9 cellular contexts compared by ENCODE assay signal in genomic region chr19:9913237-9914000, GRCh38. TPM values are rescaled to one million over a fixed set of nuclear protein-coding genes. Genes with fewer than 3 reads are reported as not detected.
A peak's percentile ranks its signal among the peaks of the same experiment; 100 is the strongest.
DNase-seq lines count a peak whose midpoint lies in the region; ATAC-seq, FAIRE-seq and TF ChIP-seq lines count a peak whose summit lies in the region.
"Had no signal": no experiment of that assay in that cellular context is flagged by ENCODE, and none has a peak within 500 bp of the region (broad histone marks: within the 10 kb centered on the region; RNA-seq: fewer than 3 reads in every experiment).

No MANE protein-coding gene starts in this region.

- no peak overlapping the region for H2AFZ ChIP-seq in HepG2 (ENCODE audit: low read length)

- DNase-seq in Right ventricle myocardium superior = no peak
- no peak for DNase-seq in Right ventricle myocardium inferior (ENCODE audit: missing footprints)
- no peak for DNase-seq in ascending aorta (ENCODE audit: low spot score in 2 of 2)
- no peak for DNase-seq in HepG2 (ENCODE audit: low spot score)
- no peak for DNase-seq in stimulated activated CD4-positive, alpha-beta T cell treated with anti-CD3 and anti-CD28 coated beads, Interleukin-2, amount 100 ng/mL, for 48 hours
- DNase-seq: Karpas-422 had no signal

- H3K36me3 ChIP-seq in ascending aorta (no peaks in the 10 kb centered on the region), HepG2 (replicated peaks in 1 of 2; ENCODE audit: control insufficient read depth in 1 of 2, insufficient read depth in 2 of 2, low read length in 2 of 2) (no peaks in the 10 kb centered on the region), urinary bladder (ENCODE audit: insufficient read depth) (no peaks in the 10 kb centered on the region)

- ATAC-seq in Right ventricle myocardium superior (ENCODE audit: poor library complexity) (peak; percentile 26), Right ventricle myocardium inferior (no peak), HepG2 (no peak), GM21737 (IDR thresholded peaks at IDR 0.05; ENCODE audit: unreplicated experiment) (no peak), GM21786 (IDR thresholded peaks at IDR 0.05; ENCODE audit: unreplicated experiment) (no peak)

- no peak for TF ChIP-seq RAD21 in HepG2 (CRISPR knock-in tag; IDR thresholded peaks at IDR 0.05)

- H3K27me3 ChIP-seq in ascending aorta (no peaks in the 10 kb centered on the region), HepG2 (ENCODE audit: control insufficient read depth in 1 of 2, insufficient read depth in 2 of 2, low read length in 2 of 2) (peaks cover 0 to 16% of the 10 kb centered on the region in 2 experiments; a peak in 3 of 5 replicates)

- no TSS peak for BruUV-seq in HepG2 (replicated peaks; lab: Mats Ljungman, UMichigan)

- H3K27ac ChIP-seq in ascending aorta (no peak overlapping the region), HepG2 (ENCODE audit: extremely low read length, insufficient read depth, low read length) (no peak overlapping the region), urinary bladder (ENCODE audit: low read depth) (no peak overlapping the region)

- no peak overlapping the region for H3K9ac ChIP-seq in HepG2 (ENCODE audit: insufficient read depth, low read depth, low read length)

- no peak for FAIRE-seq in HepG2 (lab: Jason Lieb, UNC)

- no peaks in the 10 kb centered on the region for H3K79me2 ChIP-seq in HepG2 (ENCODE audit: insufficient read depth, low read length)

- peak overlapping the region; percentile 64 to 74 for H3K4me3 ChIP-seq in ascending aorta
- H3K4me3 ChIP-seq in HepG2 (replicated peaks in 1 of 3; ENCODE audit: insufficient read depth in 1 of 3, low read depth in 2 of 3, low read length in 3 of 3) = peak overlapping the region in 2 of 3 experiments; percentile 46 to 73; a peak in 3 of 6 replicates
- peak overlapping the region; percentile 46 for H3K4me3 ChIP-seq in urinary bladder (ENCODE audit: low read depth, low read length)

- no peak overlapping the region for H3K4me2 ChIP-seq in HepG2 (ENCODE audit: low read depth, low read length)

- TF ChIP-seq POLR2A in HepG2 (IDR thresholded peaks at IDR 0.05; ENCODE audit: insufficient read depth in 1 of 2, low read depth in 2 of 2, low read length in 2 of 2) = no peak

- intact Hi-C loops in Right ventricle myocardium superior (cut with DNase I) (no loop called here), Right ventricle myocardium inferior (cut with DNase I) (no loop called here), ascending aorta (cut with DNase I) (no loop called here), HepG2 (cut with micrococcal nuclease; ENCODE audit: unreplicated experiment) (no loop called here)

- H3K9me3 ChIP-seq in ascending aorta = no peaks in the 10 kb centered on the region
- H3K9me3 ChIP-seq in HepG2 (ENCODE audit: low read length) = no peaks in the 10 kb centered on the region

- in situ Hi-C loops in HepG2 (cut with HindIII; ENCODE audit: extremely low pct_ligation_motif_present, low pct_unique_long_range_greater_than_20kb) = loop anchor here (5.0 kb wide), 1 partner anchor 66 kb away; no protein-coding TSS in a partner anchor

- 30% methylated on average over 21 of the region's 95 CpGs for whole genome bisulfite sequencing in HepG2 (ENCODE audit: low lambda C conversion rate)
- 3% methylated on average over 95 of the region's 95 CpGs for WGBS in urinary bladder

- no peaks in the 10 kb centered on the region for H4K20me1 ChIP-seq in HepG2 (ENCODE audit: insufficient read depth, low read length)

- POLR2A ChIA-PET in HepG2 (lab: Yijun Ruan, JAX) = no interaction called here

- H3K4me1 ChIP-seq in ascending aorta (peaks cover 0 to 10% of the 10 kb centered on the region in 2 donors), HepG2 (ENCODE audit: insufficient read depth, low read length) (peaks cover 4% of the 10 kb centered on the region; the same call in 1 of the 2 replicates), urinary bladder (ENCODE audit: insufficient read depth) (peaks cover 2% of the 10 kb centered on the region)

- no peak for TF ChIP-seq CTCF in ascending aorta (IDR thresholded peaks at IDR 0.05)
- no peak for TF ChIP-seq CTCF in HepG2 (CRISPR knock-in tag; IDR thresholded peaks at IDR 0.05)

- CTCF ChIA-PET in HepG2 (lab: Yijun Ruan, JAX; ENCODE audit: low intra/inter-chr PET ratio, low total read pairs) = no interaction called here

- TF ChIP-seq EP300 in HepG2 (IDR thresholded peaks at IDR 0.05; ENCODE audit: low read depth in 2 of 2, low read length in 2 of 2) (no peak), HepG2 (CRISPR knock-in tag; IDR thresholded peaks at IDR 0.05; ENCODE audit: borderline replicate concordance) (no peak)

TF ChIP-seq in HepG2, 621 proteins besides CTCF, POLR2A, EP300 and RAD21 (continues in another document):
- no peak for TF ChIP-seq PLSCR1 (CRISPR knock-in tag; IDR thresholded peaks at IDR 0.05; ENCODE audit: borderline replicate concordance)
- no peak for TF ChIP-seq ZFP90 (CRISPR knock-in tag; IDR thresholded peaks at IDR 0.05; ENCODE audit: borderline replicate concordance)
- no peak for TF ChIP-seq CERS6 (CRISPR knock-in tag; IDR thresholded peaks at IDR 0.05)
- TF ChIP-seq, protein P1, sequence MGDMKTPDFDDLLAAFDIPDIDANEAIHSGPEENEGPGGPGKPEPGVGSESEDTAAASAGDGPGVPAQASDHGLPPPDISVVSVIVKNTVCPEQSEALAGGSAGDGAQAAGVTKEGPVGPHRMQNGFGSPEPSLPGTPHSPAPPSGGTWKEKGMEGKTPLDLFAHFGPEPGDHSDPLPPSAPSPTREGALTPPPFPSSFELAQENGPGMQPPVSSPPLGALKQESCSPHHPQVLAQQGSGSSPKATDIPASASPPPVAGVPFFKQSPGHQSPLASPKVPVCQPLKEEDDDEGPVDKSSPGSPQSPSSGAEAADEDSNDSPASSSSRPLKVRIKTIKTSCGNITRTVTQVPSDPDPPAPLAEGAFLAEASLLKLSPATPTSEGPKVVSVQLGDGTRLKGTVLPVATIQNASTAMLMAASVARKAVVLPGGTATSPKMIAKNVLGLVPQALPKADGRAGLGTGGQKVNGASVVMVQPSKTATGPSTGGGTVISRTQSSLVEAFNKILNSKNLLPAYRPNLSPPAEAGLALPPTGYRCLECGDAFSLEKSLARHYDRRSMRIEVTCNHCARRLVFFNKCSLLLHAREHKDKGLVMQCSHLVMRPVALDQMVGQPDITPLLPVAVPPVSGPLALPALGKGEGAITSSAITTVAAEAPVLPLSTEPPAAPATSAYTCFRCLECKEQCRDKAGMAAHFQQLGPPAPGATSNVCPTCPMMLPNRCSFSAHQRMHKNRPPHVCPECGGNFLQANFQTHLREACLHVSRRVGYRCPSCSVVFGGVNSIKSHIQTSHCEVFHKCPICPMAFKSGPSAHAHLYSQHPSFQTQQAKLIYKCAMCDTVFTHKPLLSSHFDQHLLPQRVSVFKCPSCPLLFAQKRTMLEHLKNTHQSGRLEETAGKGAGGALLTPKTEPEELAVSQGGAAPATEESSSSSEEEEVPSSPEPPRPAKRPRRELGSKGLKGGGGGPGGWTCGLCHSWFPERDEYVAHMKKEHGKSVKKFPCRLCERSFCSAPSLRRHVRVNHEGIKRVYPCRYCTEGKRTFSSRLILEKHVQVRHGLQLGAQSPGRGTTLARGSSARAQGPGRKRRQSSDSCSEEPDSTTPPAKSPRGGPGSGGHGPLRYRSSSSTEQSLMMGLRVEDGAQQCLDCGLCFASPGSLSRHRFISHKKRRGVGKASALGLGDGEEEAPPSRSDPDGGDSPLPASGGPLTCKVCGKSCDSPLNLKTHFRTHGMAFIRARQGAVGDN (CRISPR knock-in tag; IDR thresholded peaks at IDR 0.05) = peak; percentile 28; the same call in 1 of the 2 replicates

RNA-seq across cellular contexts. Expression of gene OLFM2, which starts 22.9 kb away (rescaled TPM):
- total RNA-seq in Right ventricle myocardium superior (2.2 TPM), Right ventricle myocardium inferior (2.2 TPM), ascending aorta (0.96 TPM), HepG2 (2016; rRNA removed; fragmentation: Illumina TruSeq; extraction: Trizol) (0.11 and 0.20 TPM in 2 replicates), urinary bladder (18.2 TPM)
- 0.53 TPM in 1 of 2 replicates, not detected in the other for total RNA-seq in HepG2 (2016; cell fraction: cytosol; rRNA removed; fragmentation: Illumina TruSeq; extraction: Trizol; ENCODE audit: low read depth)
- 0.06 and 0.24 TPM in 2 replicates for total RNA-seq in HepG2 (2016; cell fraction: insoluble cytoplasmic fraction; rRNA removed; fragmentation: Illumina TruSeq; extraction: Trizol)
- 0.31 and 0.37 TPM in 2 replicates for total RNA-seq in HepG2 (2016; cell fraction: membrane; rRNA removed; fragmentation: Illumina TruSeq; extraction: Trizol)
- total RNA-seq in HepG2 (2016; cell fraction: nucleus; rRNA removed; fragmentation: Illumina TruSeq; extraction: Trizol) = not detected in 2 replicates
- polyA plus RNA-seq in HepG2 (2011; rRNA removed) (0.51 and 0.63 TPM in 2 replicates), urinary bladder (4.6 TPM)
- 0.24 and 0.54 TPM in 2 replicates for polyA plus RNA-seq in HepG2 (2011; cell fraction: cytosol; rRNA removed)
- polyA plus RNA-seq in HepG2 (2011; cell fraction: nucleus; rRNA removed) = 0.12 TPM in 1 of 2 replicates, not detected in the other
- 0.16 and 0.19 TPM in 2 replicates for polyA plus RNA-seq in HepG2 (2012)
- 0.21 and 0.27 TPM in 2 replicates for polyA plus RNA-seq in HepG2 (2016; cell fraction: cytosol; fragmentation: Illumina TruSeq; extraction: Trizol; ENCODE audit: low read depth)
- polyA plus RNA-seq in HepG2 (2016; cell fraction: insoluble cytoplasmic fraction; fragmentation: Illumina TruSeq; extraction: Trizol; ENCODE audit: low read depth) = 0.17 TPM in 1 of 2 replicates, not detected in the other
- polyA plus RNA-seq in HepG2 (2016; cell fraction: membrane; fragmentation: Illumina TruSeq; extraction: Trizol; ENCODE audit: low read depth) = 0.53 and 0.72 TPM in 2 replicates
- polyA plus RNA-seq in HepG2 (2016; cell fraction: nucleus; fragmentation: Illumina TruSeq; extraction: Trizol; ENCODE audit: insufficient read depth, low read depth) = not detected in 2 replicates
- polyA minus RNA-seq in HepG2 (2011; rRNA and poly(A)+ RNA removed; ENCODE audit: low replicate concordance) = 0.88 TPM in 1 of 2 replicates, not detected in the other
- 0.30 TPM in 1 of 2 replicates, not detected in the other for polyA minus RNA-seq in HepG2 (2011; cell fraction: cytosol; rRNA and poly(A)+ RNA removed)
- polyA minus RNA-seq in HepG2 (2011; cell fraction: nucleus; rRNA and poly(A)+ RNA removed) = not detected in 2 replicates
